ENCODE assay signal across 8 cellular contexts in the genomic region with DNA sequence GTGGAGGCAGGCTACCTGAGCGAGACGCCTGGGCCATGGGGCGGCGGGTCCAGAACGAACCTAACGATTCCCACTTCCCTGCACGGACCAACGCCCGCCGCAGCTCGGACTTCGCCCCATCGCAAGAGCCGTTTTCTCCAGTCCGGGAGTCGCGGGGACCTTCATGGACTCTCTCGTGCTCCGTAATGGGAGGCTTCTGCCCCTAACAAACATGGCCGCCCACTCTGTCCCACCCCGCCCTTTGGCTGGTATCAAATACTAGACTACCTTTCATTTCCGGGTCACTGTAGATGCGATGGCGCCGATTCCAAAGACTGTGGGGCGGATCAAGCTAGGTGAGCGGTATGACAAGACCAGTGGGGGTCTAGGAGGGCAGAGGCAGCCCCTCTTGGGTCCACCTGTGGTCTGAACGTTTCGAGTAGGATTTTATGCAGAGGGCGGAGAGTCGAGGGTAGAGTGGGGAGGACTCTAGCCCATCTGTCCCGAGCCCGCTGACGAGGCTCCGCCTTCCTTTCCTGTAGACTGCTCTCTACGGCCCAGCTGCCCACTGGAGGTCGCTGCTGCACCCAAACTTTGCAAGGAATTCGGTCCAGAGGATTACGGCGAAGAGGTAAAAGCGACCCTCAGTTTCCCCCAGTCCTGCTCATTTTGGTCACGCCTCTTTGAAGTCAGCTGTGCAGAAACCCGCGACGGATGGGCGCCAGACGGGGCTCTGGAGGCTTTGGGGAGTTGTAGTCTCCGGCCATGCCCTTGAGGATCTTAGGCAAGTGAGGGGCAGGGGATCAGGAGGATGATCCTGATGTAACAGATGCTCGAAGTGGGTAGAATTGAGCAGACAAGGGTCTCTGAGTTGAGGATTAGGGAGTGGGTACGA. TPM values are rescaled to one million over a fixed set of nuclear protein-coding genes. Genes with fewer than 3 reads are reported as not detected.
DNase-seq lines count a peak whose midpoint lies in the region; ATAC-seq and TF ChIP-seq lines count a peak whose summit lies in the region.

A gene with protein sequence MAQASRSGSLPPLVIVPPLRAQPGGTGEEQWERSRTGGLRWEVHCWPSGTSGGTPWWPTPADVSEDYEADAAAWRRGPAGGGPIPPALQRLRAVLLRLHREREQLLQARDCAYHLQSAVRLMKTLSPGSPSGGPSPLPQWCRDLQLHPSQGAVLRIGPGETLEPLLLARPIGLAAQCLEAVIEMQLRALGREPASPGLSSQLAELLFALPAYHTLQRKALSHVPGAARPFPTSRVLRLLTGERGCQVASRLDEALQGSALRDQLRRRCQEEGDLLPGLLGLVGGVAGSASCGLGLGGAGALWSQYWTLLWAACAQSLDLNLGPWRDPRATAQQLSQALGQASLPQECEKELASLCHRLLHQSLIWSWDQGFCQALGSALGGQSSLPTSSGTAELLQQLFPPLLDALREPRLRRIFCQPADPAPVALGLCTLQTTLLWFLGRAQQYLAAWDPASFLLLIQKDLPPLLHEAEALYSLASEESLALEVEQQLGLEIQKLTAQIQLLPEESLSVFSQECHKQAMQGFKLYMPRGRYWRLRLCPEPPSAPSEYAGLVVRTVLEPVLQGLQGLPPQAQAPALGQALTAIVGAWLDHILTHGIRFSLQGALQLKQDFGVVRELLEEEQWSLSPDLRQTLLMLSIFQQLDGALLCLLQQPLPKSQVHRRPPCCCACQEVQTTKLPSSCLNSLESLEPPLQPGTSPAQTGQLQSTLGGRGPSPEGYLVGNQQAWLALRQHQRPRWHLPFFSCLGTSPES (minus strand): TSS at position 198 of the 874 bp plus-strand sequence. CDS start 161 bp downstream, at position 37.
A gene (plus strand): TSS at position 281 of the 874 bp plus-strand sequence. CDS start 15 bp downstream, at position 296.

- peaks cover 5% of the 10 kb centered on the region; the same call in 1 of the 2 replicates for H3K4me1 ChIP-seq in HUES6 (ENCODE audit: control insufficient read depth, insufficient read depth, low read length)
- H3K4me1 ChIP-seq in OCI-LY3 (ENCODE audit: low read length) = peaks cover 8% of the 10 kb centered on the region

- DNase-seq in DMS 273 treated with DMSO at 0.1 percent for 48 hours (lab: John Stamatoyannopoulos, UW) (peak; percentile 94), epithelial cell of esophagus (ENCODE audit: low read depth) (peak; percentile 96), mucosa of gallbladder (ENCODE audit: low spot score) (peak; percentile 97)
- peak; percentile 91 for DNase-seq in activated CD8-positive, alpha-beta memory T cell treated with anti-CD3 and anti-CD28 coated beads, Interleukin-2, amount 50 U/mL, for 48 hours
- peak; percentile 85 to 89 for DNase-seq in stimulated activated CD8-positive, alpha-beta memory T cell treated with anti-CD3 and anti-CD28 coated beads, Interleukin-4, amount 100 ng/mL, for 4 hours (ENCODE audit: low read depth in 2 of 2, low spot score in 1 of 2)

- H3K36me3 ChIP-seq in HUES6 (ENCODE audit: control insufficient read depth, insufficient read depth, low read length) (peaks cover 28% of the 10 kb centered on the region), OCI-LY3 (replicated peaks; ENCODE audit: low read depth, low read length) (peaks cover 3% of the 10 kb centered on the region)

- H3K27ac ChIP-seq in HUES6 (ENCODE audit: low read depth, low read length) (peak within 1 kb of the TSS; percentile 71), OCI-LY3 (ENCODE audit: low read length) (peak within 1 kb of the TSS; percentile 79)

- H2AFZ ChIP-seq in OCI-LY3 (ENCODE audit: low read depth, low read length) = peak within 1 kb of the TSS; percentile 87

- H3K9ac ChIP-seq in HUES6 (ENCODE audit: low read length) = peak within 1 kb of the TSS; percentile 85
- peak within 1 kb of the TSS; percentile 80 for H3K9ac ChIP-seq in OCI-LY3 (ENCODE audit: low read length)

- H3K9me3 ChIP-seq in HUES6 (ENCODE audit: control insufficient read depth, insufficient read depth, low read depth, low read length) (no peaks in the 10 kb centered on the region), OCI-LY3 (ENCODE audit: insufficient read depth, low read length) (no peaks in the 10 kb centered on the region)

- peak; percentile 93 for TF ChIP-seq CTCF in OCI-LY3 (IDR thresholded peaks at IDR 0.05; ENCODE audit: low read depth, low read length)
- peak; percentile 92 for TF ChIP-seq CTCF in epithelial cell of esophagus (IDR thresholded peaks at IDR 0.05; ENCODE audit: insufficient read depth, low read depth, low read length, missing control alignments)

- no peaks in the 10 kb centered on the region for H4K20me1 ChIP-seq in OCI-LY3 (ENCODE audit: insufficient read depth, low read length)

- H3K4me3 ChIP-seq in HUES6 (ENCODE audit: low read depth, low read length) (peak within 1 kb of the TSS; percentile 96), OCI-LY3 (ENCODE audit: low read length) (peak within 1 kb of the TSS; percentile 99), epithelial cell of esophagus (ENCODE audit: low read length) (peak within 1 kb of the TSS; percentile 97)

- H3K4me2 ChIP-seq in OCI-LY3 (ENCODE audit: low read length) = peak within 1 kb of the TSS; percentile 98

- peak; percentile 93 for ATAC-seq in GM21423 (IDR thresholded peaks at IDR 0.05; ENCODE audit: unreplicated experiment)

- H3K27me3 ChIP-seq in HUES6 (ENCODE audit: control insufficient read depth, insufficient read depth, low read length) (no peaks in the 10 kb centered on the region), OCI-LY3 (ENCODE audit: low read depth, low read length) (no peaks in the 10 kb centered on the region)

- H3K79me2 ChIP-seq in OCI-LY3 (ENCODE audit: low read length) = peaks cover 22% of the 10 kb centered on the region

RNA-seq across cellular contexts. Expression of the first gene that starts in this region (rescaled TPM):
- 26.5 TPM for total RNA-seq in mucosa of gallbladder

RNA-seq across cellular contexts. Expression of the second gene that starts in this region (rescaled TPM):
- total RNA-seq in mucosa of gallbladder = 41.0 TPM

Comparison
In these comparisons a context has a peak if more than half of its experiments do, and no peak if none do; other contexts are left out.
1. Peak in every context shown above with its lines: DNase-seq, ATAC-seq, H3K4me3 ChIP-seq and H3K27ac ChIP-seq.